Comparison of ENCODE assay signal across 9 cellular contexts in the genomic region with DNA sequence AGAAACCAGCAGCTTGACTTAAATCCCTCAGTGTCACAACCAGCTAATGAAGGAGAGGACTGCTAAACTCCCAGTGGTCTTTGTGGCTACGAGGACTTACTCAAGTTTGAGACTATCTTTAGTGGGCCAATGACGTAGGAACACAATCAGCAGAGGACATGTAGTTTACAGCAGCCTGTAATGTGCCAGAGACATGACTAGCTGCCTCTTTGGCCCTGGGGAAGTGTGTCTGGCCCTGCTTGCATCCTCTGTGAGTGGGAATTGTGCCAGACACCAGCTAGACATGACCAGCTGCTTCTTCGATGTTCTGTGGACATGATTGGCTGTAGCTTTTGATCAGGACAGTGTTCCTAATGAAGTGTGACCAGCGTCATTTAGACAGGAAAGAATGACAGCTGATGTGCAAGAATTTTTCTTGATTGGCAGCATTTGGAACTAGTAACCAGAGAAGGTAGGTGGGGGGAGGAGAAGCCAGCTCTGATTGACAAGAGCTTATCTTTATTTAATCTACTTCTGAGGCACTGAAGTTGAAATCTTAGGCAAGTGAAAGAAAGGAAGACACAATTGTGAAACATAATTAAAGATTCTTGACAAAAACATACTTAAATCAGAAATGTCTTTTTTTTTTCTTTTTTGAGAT.
DNase-seq lines count a peak whose midpoint lies in the region; ATAC-seq and FAIRE-seq lines count a peak whose summit lies in the region.
"Had no signal": no experiment of that assay in that cellular context is flagged by ENCODE, and none has a peak within 500 bp of the region (broad histone marks: within the 10 kb centered on the region; RNA-seq: fewer than 3 reads in every experiment).

No MANE protein-coding gene starts in this region.

- peaks cover 29 to 46% of the 10 kb centered on the region in 2 donors for H3K4me1 Mint-ChIP-seq in stimulated activated naive B cell treated with anti-CD40 and anti-IgM and Interleukin-4, amounts not matched to agents 10 μg/mL and 1 μg/mL and 100 μg/mL, for 72 hours
- H3K4me1 Mint-ChIP-seq in CD4-positive, alpha-beta memory T cell, result peaks cover 0 to 1% (median 0%) of the 10 kb centered on the region in 4 donors

- peaks cover 0 to 3% of the 10 kb centered on the region in 2 donors for H3K36me3 Mint-ChIP-seq in stimulated activated naive B cell treated with anti-CD40 and anti-IgM and Interleukin-4, amounts not matched to agents 10 μg/mL and 1 μg/mL and 100 μg/mL, for 72 hours
- H3K36me3 Mint-ChIP-seq in CD4-positive, alpha-beta memory T cell, result no peaks in the 10 kb centered on the region

- POLR2A ChIA-PET in CD4-positive, alpha-beta memory T cell (lab: Charles Lee; ENCODE audit: partially characterized antibody), result interaction anchor here (0.7 kb wide), 1 partner anchor 9 kb away, joined by 3 read pairs; no protein-coding TSS in a partner anchor

- peak overlapping the region; percentile 94 for H3K27ac Mint-ChIP-seq in stimulated activated naive B cell treated with anti-CD40 and anti-IgM and Interleukin-4, amounts not matched to agents 10 μg/mL and 1 μg/mL and 100 μg/mL, for 72 hours
- no peak overlapping the region for H3K27ac Mint-ChIP-seq in CD4-positive, alpha-beta memory T cell

- no peak overlapping the region for H3K4me3 ChIP-seq in CD4-positive, alpha-beta memory T cell (ENCODE audit: low read length in 2 of 2)

- no peaks in the 10 kb centered on the region for H3K4me1 ChIP-seq in CD4-positive, alpha-beta memory T cell (ENCODE audit: insufficient read depth, low read length)

- H3K9me3 Mint-ChIP-seq in stimulated activated naive B cell treated with anti-CD40 and anti-IgM and Interleukin-4, amounts not matched to agents 10 μg/mL and 1 μg/mL and 100 μg/mL, for 72 hours, result no peaks in the 10 kb centered on the region
- H3K9me3 Mint-ChIP-seq in CD4-positive, alpha-beta memory T cell, result peaks cover 0 to 2% (median 0%) of the 10 kb centered on the region in 8 donors

- peak; percentile 54 for ATAC-seq in GM21447 (IDR thresholded peaks at IDR 0.05; ENCODE audit: unreplicated experiment)
- ATAC-seq in stimulated activated naive B cell treated with anti-CD40 and anti-IgM and Interleukin-4, amounts not matched to agents 10 μg/mL and 1 μg/mL and 100 μg/mL, for 72 hours (replicated peaks), result peak; percentile 65 to 70

- CTCF ChIA-PET in CD4-positive, alpha-beta memory T cell (lab: Charles Lee; ENCODE audit: partially characterized antibody), result no interaction called here

- DNase-seq in ELF-1 (ENCODE audit: low read depth, low spot score), result peak; percentile 34
- DNase-seq in M059J (ENCODE audit: low read depth), result peak; percentile 56
- DNase-seq in fibroblast of peridontal ligament (ENCODE audit: extremely low read depth), result peak; percentile 7
- peak; percentile 56 for DNase-seq in stimulated activated naive B cell treated with anti-CD40 and anti-IgM and Interleukin-4, amounts not matched to agents 10 μg/mL and 1 μg/mL and 100 μg/mL, for 72 hours
- no peak for DNase-seq in RCC 7860 (ENCODE audit: low spot score)
- DNase-seq in CD4-positive, alpha-beta memory T cell, result no peak
- no peak for DNase-seq in A172 (ENCODE audit: low spot score)

- H3K27me3 ChIP-seq in CD4-positive, alpha-beta memory T cell (ENCODE audit: insufficient read depth, low read length), result no peaks in the 10 kb centered on the region

- intact Hi-C loops in CD4-positive, alpha-beta memory T cell (cut with micrococcal nuclease), result no loop called here

- H3K9me3 ChIP-seq in CD4-positive, alpha-beta memory T cell (ENCODE audit: control insufficient read depth in 1 of 2, low read length in 2 of 2), result no peaks in the 10 kb centered on the region

- H3K4me3 Mint-ChIP-seq in stimulated activated naive B cell treated with anti-CD40 and anti-IgM and Interleukin-4, amounts not matched to agents 10 μg/mL and 1 μg/mL and 100 μg/mL, for 72 hours, result peak overlapping the region; percentile 50 to 63
- no peak overlapping the region for H3K4me3 Mint-ChIP-seq in CD4-positive, alpha-beta memory T cell

- no peak overlapping the region for H3K27ac ChIP-seq in CD4-positive, alpha-beta memory T cell (ENCODE audit: low read depth, low read length)
- H3K27ac ChIP-seq: HL-60 had no signal

- no peaks in the 10 kb centered on the region for H3K27me3 Mint-ChIP-seq in stimulated activated naive B cell treated with anti-CD40 and anti-IgM and Interleukin-4, amounts not matched to agents 10 μg/mL and 1 μg/mL and 100 μg/mL, for 72 hours
- peaks cover 0 to 2% of the 10 kb centered on the region in 2 donors for H3K27me3 Mint-ChIP-seq in CD4-positive, alpha-beta memory T cell

- H3K36me3 ChIP-seq in CD4-positive, alpha-beta memory T cell (ENCODE audit: insufficient read depth, low read length), result no peaks in the 10 kb centered on the region

- FAIRE-seq in RCC 7860 (lab: Jason Lieb, UNC), result no peak

Comparison
In these comparisons a context has a peak if more than half of its experiments do, and no peak if none do; other contexts are left out.
1. DNase-seq: peak in ELF-1 (single experiment), M059J (single experiment), fibroblast of peridontal ligament (single experiment) and stimulated activated naive B cell treated with anti-CD40 and anti-IgM and Interleukin-4, amounts not matched to agents 10 μg/mL and 1 μg/mL and 100 μg/mL, for 72 hours (single experiment); none in RCC 7860 (single experiment), CD4-positive, alpha-beta memory T cell (0 of 5) and A172 (single experiment).
2. H3K4me3 Mint-ChIP-seq: peak in stimulated activated naive B cell treated with anti-CD40 and anti-IgM and Interleukin-4, amounts not matched to agents 10 μg/mL and 1 μg/mL and 100 μg/mL, for 72 hours (2 of 2); none in CD4-positive, alpha-beta memory T cell (0 of 8).